9 cellular contexts compared by ENCODE assay signal in genomic region chr14:104137297-104138097, GRCh38. TPM values are rescaled to one million over a fixed set of nuclear protein-coding genes. Genes with fewer than 3 reads are reported as not detected.
DNase-seq lines count a peak whose midpoint lies in the region; ATAC-seq, FAIRE-seq and TF ChIP-seq lines count a peak whose summit lies in the region.
"Had no signal": no experiment of that assay in that cellular context is flagged by ENCODE, and none has a peak within 500 bp of the region (broad histone marks: within the 10 kb centered on the region; RNA-seq: fewer than 3 reads in every experiment).

No MANE protein-coding gene starts in this region.

- H3K27ac ChIP-seq in GM12878 (ENCODE audit: control insufficient read depth, insufficient read depth) (no peak overlapping the region), skin epidermis (peak overlapping the region in 9 of 21 experiments; percentile 3 to 66 (median 38))

- POLR2A ChIA-PET in GM12878 (lab: Charles Lee), result no interaction called here

- TF ChIP-seq EP300 in GM12878 (IDR thresholded peaks at IDR 0.05; ENCODE audit: borderline replicate concordance in 1 of 2, control insufficient read depth in 1 of 2, low read depth in 2 of 2, low read length in 2 of 2), result no peak

- no peaks in the 10 kb centered on the region for H4K20me1 ChIP-seq in GM12878 (ENCODE audit: control insufficient read depth, insufficient read depth)

- peak; percentile 7 for DNase-seq in DMS114 treated with DMSO at 0.1 percent for 48 hours (lab: John Stamatoyannopoulos, UW; ENCODE audit: unreplicated experiment)
- peak; percentile 15 for DNase-seq in KG1 (lab: John Stamatoyannopoulos, UW)
- peak; percentile 58 for DNase-seq in T-helper 2 cell treated with Interferon-gamma antibody and Interleukin-4, amounts not matched to agents 5 μg/mL and 100 μg/mL, for 36 hours (ENCODE audit: low spot score)
- no peak for DNase-seq in GM12878 (ENCODE audit: low read depth, low spot score)
- DNase-seq in NCI-H146 (lab: John Stamatoyannopoulos, UW), result no peak

- H3K36me3 ChIP-seq in GM12878 (ENCODE audit: control insufficient read depth in 2 of 2, insufficient read depth in 2 of 2, low read length in 1 of 2) (no peaks in the 10 kb centered on the region), iPS-15b (ENCODE audit: control insufficient read depth, insufficient read depth, low read length) (peaks cover 13% of the 10 kb centered on the region)

- FAIRE-seq in GM12878 (lab: Jason Lieb, UNC), result no peak

- peaks cover 30% of the 10 kb centered on the region for H3K27me3 Mint-ChIP-seq in T-helper 2 cell treated with Interferon-gamma antibody and Interleukin-4, amounts not matched to agents 5 μg/mL and 100 μg/mL, for 36 hours (ENCODE audit: low read depth)

- 11% methylated on average over 73 of the region's 88 CpGs for WGBS in GM12878 (ENCODE audit: insufficient coverage, insufficient replicate concordance, low lambda C conversion rate, missing lambda C conversion rate)

- no peak overlapping the region for H3K4me3 ChIP-seq in GM12878
- peak overlapping the region; percentile 58 for H3K4me3 ChIP-seq in iPS-15b (ENCODE audit: low read depth, low read length)
- H3K4me3 ChIP-seq in skin epidermis, result peak overlapping the region; percentile 26 to 60 (median 39)

- H3K4me1 ChIP-seq in GM12878 (ENCODE audit: control insufficient read depth, insufficient read depth, low read length) (no peaks in the 10 kb centered on the region), iPS-15b (ENCODE audit: control insufficient read depth, insufficient read depth, low read length) (no peaks in the 10 kb centered on the region)

- peaks cover 3% of the 10 kb centered on the region for H3K4me1 Mint-ChIP-seq in T-helper 2 cell treated with Interferon-gamma antibody and Interleukin-4, amounts not matched to agents 5 μg/mL and 100 μg/mL, for 36 hours (ENCODE audit: low read depth)

- no peaks in the 10 kb centered on the region for H3K79me2 ChIP-seq in GM12878 (ENCODE audit: control insufficient read depth, insufficient read depth, low read length)

- H3K9me3 Mint-ChIP-seq in T-helper 2 cell treated with Interferon-gamma antibody and Interleukin-4, amounts not matched to agents 5 μg/mL and 100 μg/mL, for 36 hours, result no peaks in the 10 kb centered on the region
- H3K9me3 Mint-ChIP-seq: T-helper 1 cell treated with Interleukin-12 subunit alpha and Interleukin-12 subunit beta and Interleukin-4 antibody, amounts not matched to agents 30 μg/mL and 1 μg/mL, for 36 hours had no signal

- intact Hi-C loops in GM12878 (cut with micrococcal nuclease; ENCODE audit: unreplicated experiment), result loop anchor here (1.0 to 2.0 kb wide), 2 partner anchors 427 to 503 kb away; no protein-coding TSS in a partner anchor

- peak; percentile 95 for ATAC-seq in GM12878
- no peak for ATAC-seq in GM18861 (IDR thresholded peaks at IDR 0.05; ENCODE audit: unreplicated experiment)

- BruUV-seq in GM12878 (replicated peaks; lab: Mats Ljungman, UMichigan), result no TSS peak

- peak; percentile 63 to 75 (median 68) for TF ChIP-seq CTCF in GM12878 (IDR thresholded peaks at IDR 0.05 in 2 of 3, conservative IDR thresholded peaks at IDR 0.05 in 1 of 3; ENCODE audit: control insufficient read depth in 2 of 3, extremely low read depth in 1 of 3, insufficient read depth in 1 of 3, low read depth in 3 of 3, low read length in 3 of 3)

- no peak overlapping the region for H3K9ac ChIP-seq in GM12878 (ENCODE audit: control insufficient read depth, insufficient read depth, low read length)
- H3K9ac ChIP-seq in iPS-15b (ENCODE audit: low read depth, low read length), result no peak overlapping the region

- H3K4me2 ChIP-seq in GM12878 (ENCODE audit: control insufficient read depth, insufficient read depth), result peak overlapping the region; percentile 64

- CTCF ChIA-PET in GM12878 (lab: Yijun Ruan, JAX), result no interaction called here

- H3K4me3 Mint-ChIP-seq in T-helper 2 cell treated with Interferon-gamma antibody and Interleukin-4, amounts not matched to agents 5 μg/mL and 100 μg/mL, for 36 hours, result peak overlapping the region; percentile 34

- RAD21 ChIA-PET in GM12878 (lab: Charles Lee; ENCODE audit: unreplicated experiment), result no interaction called here

- H2AFZ ChIP-seq in GM12878 (ENCODE audit: control insufficient read depth, low read depth, low read length), result no peak overlapping the region

- in situ Hi-C loops in GM12878 (cut with MboI), result loop anchor here (5.0 kb wide), 1 partner anchor 60 kb away; no protein-coding TSS in a partner anchor

- TF ChIP-seq RAD21 in GM12878 (IDR thresholded peaks at IDR 0.05; ENCODE audit: insufficient read depth, low read depth, low read length), result peak; percentile 71

- no peak overlapping the region for H3K27ac Mint-ChIP-seq in T-helper 2 cell treated with Interferon-gamma antibody and Interleukin-4, amounts not matched to agents 5 μg/mL and 100 μg/mL, for 36 hours
- H3K27ac Mint-ChIP-seq: T-helper 1 cell treated with Interleukin-12 subunit alpha and Interleukin-12 subunit beta and Interleukin-4 antibody, amounts not matched to agents 30 μg/mL and 1 μg/mL, for 36 hours had no signal

- H3K27me3 ChIP-seq in GM12878 (replicated peaks in 1 of 2; ENCODE audit: control insufficient read depth in 2 of 2, insufficient read depth in 2 of 2, low read length in 1 of 2), result peaks cover 10 to 15% of the 10 kb centered on the region in 2 experiments; a peak in 3 of 4 replicates
- H3K27me3 ChIP-seq in iPS-15b (ENCODE audit: control insufficient read depth, insufficient read depth, low read length), result peaks cover 18% of the 10 kb centered on the region

- no peaks in the 10 kb centered on the region for H3K36me3 Mint-ChIP-seq in T-helper 2 cell treated with Interferon-gamma antibody and Interleukin-4, amounts not matched to agents 5 μg/mL and 100 μg/mL, for 36 hours (ENCODE audit: low read depth)

- no peaks in the 10 kb centered on the region; the same call in 2 of the 3 replicates for H3K9me3 ChIP-seq in GM12878 (replicated peaks; ENCODE audit: control insufficient read depth, insufficient read depth, low read length)
- no peaks in the 10 kb centered on the region for H3K9me3 ChIP-seq in iPS-15b (ENCODE audit: control insufficient read depth, insufficient read depth, low read length)

- TF ChIP-seq POLR2A in GM12878 (IDR thresholded peaks at IDR 0.05; ENCODE audit: low read depth, low read length), result no peak

- SMC1A ChIA-PET in GM12878 (lab: Charles Lee; ENCODE audit: uncharacterized antibody, unreplicated experiment), result no interaction called here

TF ChIP-seq in GM12878, 131 proteins besides CTCF, POLR2A, EP300 and RAD21:
- no peak for TF ChIP-seq EED (IDR thresholded peaks at IDR 0.05; ENCODE audit: low read depth)
- 0 out of 2 replicates have a peak, but pooled peaks have one; percentile 24 for TF ChIP-seq YY1 (IDR thresholded peaks at IDR 0.05; ENCODE audit: low read depth, low read length)
- peak; percentile 78 for TF ChIP-seq NR2F1 (conservative IDR thresholded peaks at IDR 0.05)
- TF ChIP-seq SMC3 (IDR thresholded peaks at IDR 0.05; ENCODE audit: borderline replicate concordance, low read length), result peak; percentile 66
TF ChIP-seq in GM12878: peak in this region for 3.

RNA-seq across cellular contexts. Expression of gene KIF26A, which starts 0.9 kb away (rescaled TPM):
- 0.13 and 0.15 TPM in 2 replicates for total RNA-seq in GM12878 (2013; cell fraction: nucleolus; rRNA removed)
- total RNA-seq in GM12878 (2014; rRNA removed) (not detected in 2 replicates), GM12878 (2014; rRNA removed; fragmentation: Illumina TruSeq; extraction: Trizol) (not detected in 2 replicates), GM12878 (2021) (0.05 TPM in 1 of 2 replicates, not detected in the other)
- not detected for polyA plus RNA-seq in GM12878 (2011; ENCODE audit: low read depth)
- polyA plus RNA-seq in GM12878 (2011; rRNA removed) (not detected in 2 replicates), GM12878 (2014; fragmentation: Illumina TruSeq; extraction: Trizol) (not detected in 2 replicates), GM12878 (2014; fragmentation: Nextera tagmentation; extraction: Ambion mirVana) (not detected), GM12878 (2014; rRNA removed) (not detected in 2 replicates), GM12878 (2016; fragmentation: Nextera tagmentation; extraction: Ambion mirVana) (not detected)
- under 0.01 TPM in 1 of 2 replicates, not detected in the other for polyA plus RNA-seq in GM12878 (2011; cell fraction: cytosol; rRNA removed)
- polyA plus RNA-seq in GM12878 (2011; cell fraction: nucleus; rRNA removed), result 0.01 and 0.06 TPM in 2 replicates
- polyA plus RNA-seq in GM12878 (2012), result 0.03 TPM in 1 of 2 replicates, not detected in the other
- not detected in 2 replicates for polyA minus RNA-seq in GM12878 (2011; rRNA and poly(A)+ RNA removed)
- 0.27 and 0.31 TPM in 2 replicates for polyA minus RNA-seq in GM12878 (2011; cell fraction: cytosol; rRNA and poly(A)+ RNA removed)
- polyA minus RNA-seq in GM12878 (2011; cell fraction: nucleus; rRNA and poly(A)+ RNA removed), result 0.12 and 0.19 TPM in 2 replicates

RNA-seq across cellular contexts. Expression of gene ASPG, which starts 52.0 kb away (rescaled TPM):
- total RNA-seq in GM12878 (2013; cell fraction: nucleolus; rRNA removed), result not detected in 2 replicates
- total RNA-seq in GM12878 (2014; rRNA removed) (not detected in 2 replicates), GM12878 (2014; rRNA removed; fragmentation: Illumina TruSeq; extraction: Trizol) (not detected in 2 replicates), GM12878 (2021) (0.29 TPM in 1 of 2 replicates, not detected in the other)
- not detected for polyA plus RNA-seq in GM12878 (2011; ENCODE audit: low read depth)
- polyA plus RNA-seq in GM12878 (2011; rRNA removed) (not detected in 2 replicates), GM12878 (2014; fragmentation: Illumina TruSeq; extraction: Trizol) (not detected in 2 replicates), GM12878 (2014; fragmentation: Nextera tagmentation; extraction: Ambion mirVana) (not detected), GM12878 (2014; rRNA removed) (not detected in 2 replicates), GM12878 (2016; fragmentation: Nextera tagmentation; extraction: Ambion mirVana) (not detected)
- polyA plus RNA-seq in GM12878 (2011; cell fraction: cytosol; rRNA removed), result not detected in 2 replicates
- not detected in 2 replicates for polyA plus RNA-seq in GM12878 (2011; cell fraction: nucleus; rRNA removed)
- polyA plus RNA-seq in GM12878 (2012), result not detected in 2 replicates
- polyA minus RNA-seq in GM12878 (2011; rRNA and poly(A)+ RNA removed), result not detected in 2 replicates
- polyA minus RNA-seq in GM12878 (2011; cell fraction: cytosol; rRNA and poly(A)+ RNA removed), result not detected in 2 replicates
- polyA minus RNA-seq in GM12878 (2011; cell fraction: nucleus; rRNA and poly(A)+ RNA removed), result not detected in 2 replicates

Comparison
In these comparisons a context has a peak if more than half of its experiments do, and no peak if none do; other contexts are left out.
1. DNase-seq: peak in DMS114 treated with DMSO at 0.1 percent for 48 hours (single experiment), KG1 (single experiment) and T-helper 2 cell treated with Interferon-gamma antibody and Interleukin-4, amounts not matched to agents 5 μg/mL and 100 μg/mL, for 36 hours (single experiment); none in GM12878 (single experiment) and NCI-H146 (single experiment).